8 cellular contexts compared by ENCODE assay signal in genomic region chr2:54572262-54572635, GRCh38.
A peak's percentile ranks its signal among the peaks of the same experiment; 100 is the strongest.
DNase-seq lines count a peak whose midpoint lies in the region; FAIRE-seq and TF ChIP-seq lines count a peak whose summit lies in the region.

No MANE protein-coding gene starts in this region.

- H3K9me3 ChIP-seq in mucosa of rectum (ENCODE audit: control insufficient read depth in 2 of 2, low read length in 2 of 2) = no peaks in the 10 kb centered on the region

- TF ChIP-seq POLR2A in H54 (IDR thresholded peaks at IDR 0.05; ENCODE audit: low read depth, low read length) (no peak), GM12891 (IDR thresholded peaks at IDR 0.05; ENCODE audit: low read depth, low read length) (no peak)

- intact Hi-C loops in posterior vena cava (cut with DNase I) = no loop called here

- peak overlapping the region; percentile 49 for H3K4me3 Mint-ChIP-seq in chondrocyte (ENCODE audit: unreplicated experiment)

- H3K4me1 Mint-ChIP-seq in chondrocyte (ENCODE audit: low read depth) = peaks cover 81% of the 10 kb centered on the region

- no peak for TF ChIP-seq CTCF in chondrocyte (IDR thresholded peaks at IDR 0.05)

- peak; percentile 33 for DNase-seq in H54 (ENCODE audit: insufficient read length, low spot score)
- DNase-seq in NCI-H748 (lab: John Stamatoyannopoulos, UW; ENCODE audit: unreplicated experiment) = peak; percentile 76
- no peak for DNase-seq in chondrocyte (ENCODE audit: low spot score)
- DNase-seq in stimulated activated CD4-positive, alpha-beta T cell treated with anti-CD3 and anti-CD28 coated beads, Interleukin-4, amount 100 ng/mL, for 4 hours = no peak
- DNase-seq in GM12891 (ENCODE audit: insufficient read length, low spot score) = no peak
- DNase-seq in cerebellar cortex (ENCODE audit: low spot score) = no peak
- no peak for DNase-seq in posterior vena cava (ENCODE audit: low spot score)

- H3K36me3 Mint-ChIP-seq in chondrocyte (ENCODE audit: low read depth) = peaks cover 2% of the 10 kb centered on the region

- FAIRE-seq in H54 (lab: Jason Lieb, UNC) = peak; percentile 71
- no peak for FAIRE-seq in GM12891 (lab: Jason Lieb, UNC)

- H3K4me1 ChIP-seq in mucosa of rectum (ENCODE audit: control insufficient read depth in 2 of 2, insufficient read depth in 2 of 2, low read length in 2 of 2) = peaks cover 80 to 85% of the 10 kb centered on the region in 2 donors

- H3K27ac ChIP-seq in mucosa of rectum (ENCODE audit: low read depth in 2 of 2, low read length in 2 of 2) = peak overlapping the region; percentile 98 to 100

- peak overlapping the region; percentile 46 to 59 for H3K4me3 ChIP-seq in mucosa of rectum (ENCODE audit: low read length in 2 of 2)

- no peaks in the 10 kb centered on the region for H3K9me3 Mint-ChIP-seq in chondrocyte (ENCODE audit: low read depth)

- peaks cover 0 to 5% of the 10 kb centered on the region in 2 donors for H3K36me3 ChIP-seq in mucosa of rectum (ENCODE audit: control insufficient read depth in 2 of 2, insufficient read depth in 2 of 2, low read length in 2 of 2)

- H3K9ac ChIP-seq in mucosa of rectum (ENCODE audit: low read depth in 1 of 2, low read length in 2 of 2) = peak overlapping the region; percentile 72 to 84

- H3K27me3 Mint-ChIP-seq in chondrocyte (ENCODE audit: low read depth) = no peaks in the 10 kb centered on the region

- peak overlapping the region; percentile 97 for H3K27ac Mint-ChIP-seq in chondrocyte (ENCODE audit: unreplicated experiment)

- H3K27me3 ChIP-seq in mucosa of rectum (ENCODE audit: control insufficient read depth in 2 of 2, insufficient read depth in 2 of 2, low read length in 2 of 2) = no peaks in the 10 kb centered on the region

TF ChIP-seq in GM12891, 5 proteins besides CTCF, POLR2A, EP300 and RAD21:
- TF ChIP-seq PAX5 (IDR thresholded peaks at IDR 0.05; ENCODE audit: insufficient read depth, low read length, severe bottlenecking) (no peak), POU2F2 (IDR thresholded peaks at IDR 0.05; ENCODE audit: low read depth, low read length) (no peak), TAF1 (IDR thresholded peaks at IDR 0.05; ENCODE audit: low read depth, low read length) (no peak), POLR2AphosphoS5 (IDR thresholded peaks at IDR 0.05; ENCODE audit: low read depth, low read length) (no peak), SPI1 (IDR thresholded peaks at IDR 0.05; ENCODE audit: low read depth, low read length) (no peak)

Comparison
In these comparisons a context has a peak if more than half of its experiments do, and no peak if none do; other contexts are left out.
1. DNase-seq: peak in H54 (single experiment) and NCI-H748 (single experiment); none in chondrocyte (single experiment), stimulated activated CD4-positive, alpha-beta T cell treated with anti-CD3 and anti-CD28 coated beads, Interleukin-4, amount 100 ng/mL, for 4 hours (0 of 2), GM12891 (single experiment), cerebellar cortex (single experiment) and posterior vena cava (single experiment).